In the genomic region with DNA sequence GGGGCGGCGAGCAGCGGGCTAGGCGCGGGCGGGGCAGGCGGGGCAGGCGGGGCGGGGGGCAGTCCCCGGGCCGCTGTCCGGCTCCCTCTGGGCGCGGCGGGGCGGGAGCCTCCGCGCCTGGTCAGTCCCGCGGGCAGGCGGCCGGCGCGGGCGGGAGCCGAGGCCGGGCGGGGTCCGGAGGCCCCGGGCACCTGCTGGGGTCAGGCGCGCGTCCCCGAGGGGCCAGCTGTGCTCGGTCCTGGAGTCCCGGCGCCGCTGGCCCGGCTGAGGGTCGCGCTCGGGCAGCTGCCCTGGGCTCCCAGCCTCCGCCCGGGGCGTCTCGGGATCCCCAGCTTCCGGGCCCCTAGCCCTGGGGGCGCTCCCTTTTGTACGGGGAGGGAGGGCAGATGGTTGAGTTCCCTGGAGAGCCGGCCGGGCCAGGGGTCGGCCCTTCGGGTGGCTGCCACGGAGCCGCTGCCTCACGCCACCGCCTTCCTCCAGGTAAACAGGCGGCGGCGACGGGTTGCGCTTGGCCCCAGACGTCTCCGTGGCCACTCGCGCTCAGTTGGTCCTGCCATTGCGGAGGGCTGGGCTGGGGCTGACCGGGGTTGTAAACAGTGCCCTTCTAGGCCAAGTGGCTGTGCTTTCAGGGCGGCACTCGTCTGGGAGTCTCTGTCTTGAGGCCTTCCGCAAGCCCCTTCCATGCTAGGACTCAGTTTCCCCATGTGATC, we compare ENCODE assay signal across 8 cellular contexts. TPM values are rescaled to one million over a fixed set of nuclear protein-coding genes. Genes with fewer than 3 reads are reported as not detected.
A peak's percentile ranks its signal among the peaks of the same experiment; 100 is the strongest.
DNase-seq lines count a peak whose midpoint lies in the region; ATAC-seq and TF ChIP-seq lines count a peak whose summit lies in the region.

No MANE protein-coding gene starts in this region.

- H3K4me2 ChIP-seq in BLaER1 treated with 17β-estradiol and CSF1 and Interleukin-3, amounts not matched to agents 10 nM and 100 nM = peak overlapping the region; percentile 84 to 98 (median 93)

- H3K4me1 Mint-ChIP-seq in natural killer cell = peaks cover 21 to 30% of the 10 kb centered on the region in 2 donors

- peaks cover 24 to 51% (median 36%) of the 10 kb centered on the region in 10 experiments for H3K4me1 ChIP-seq in BLaER1 treated with 17β-estradiol and CSF1 and Interleukin-3, amounts not matched to agents 10 nM and 100 nM

- peak overlapping the region; percentile 83 to 94 (median 88) for H3K27ac ChIP-seq in BLaER1 treated with 17β-estradiol and CSF1 and Interleukin-3, amounts not matched to agents 10 nM and 100 nM
- H3K27ac ChIP-seq in epithelial cell of prostate = peak overlapping the region; percentile 67

- ATAC-seq in GM19452 (IDR thresholded peaks at IDR 0.05; ENCODE audit: unreplicated experiment) (peak; percentile 25), HG03460 (IDR thresholded peaks at IDR 0.05; ENCODE audit: unreplicated experiment) (peak; percentile 23), natural killer cell (peak; percentile 22 to 27 (median 22))
- ATAC-seq in activated CD4-positive, CD25-positive, alpha-beta regulatory T cell treated with anti-CD3 and anti-CD28 coated beads, Interleukin-2, amount 50 U/mL, for 24 hours = peak; percentile 14 to 22

- peak overlapping the region; percentile 75 to 83 for H3K27ac Mint-ChIP-seq in natural killer cell

- peaks cover 24 to 29% (median 28%) of the 10 kb centered on the region in 11 experiments for H3K36me3 ChIP-seq in BLaER1 treated with 17β-estradiol and CSF1 and Interleukin-3, amounts not matched to agents 10 nM and 100 nM

- peak overlapping the region; percentile 86 to 96 (median 92) for H3K9ac ChIP-seq in BLaER1 treated with 17β-estradiol and CSF1 and Interleukin-3, amounts not matched to agents 10 nM and 100 nM

- H3K4me3 ChIP-seq in BLaER1 treated with 17β-estradiol and CSF1 and Interleukin-3, amounts not matched to agents 10 nM and 100 nM = peak overlapping the region; percentile 85 to 98 (median 97)

- no peaks in the 10 kb centered on the region for H3K27me3 ChIP-seq in BLaER1 treated with 17β-estradiol and CSF1 and Interleukin-3, amounts not matched to agents 10 nM and 100 nM

- intact Hi-C loops in natural killer cell (cut with micrococcal nuclease) = no loop called here
- intact Hi-C loops in posterior vena cava (cut with DNase I) = no loop called here

- H3K36me3 Mint-ChIP-seq in natural killer cell = no peaks in the 10 kb centered on the region

- H3K9me3 ChIP-seq in BLaER1 treated with 17β-estradiol and CSF1 and Interleukin-3, amounts not matched to agents 10 nM and 100 nM (replicated peaks in 1 of 11) = no peaks in the 10 kb centered on the region

- no peak for DNase-seq in epithelial cell of prostate (ENCODE audit: low read depth, low spot score)
- DNase-seq in natural killer cell = peak; percentile 21
- no peak for DNase-seq in COR-L47 (lab: John Stamatoyannopoulos, UW)
- no peak for DNase-seq in posterior vena cava (ENCODE audit: low spot score)

- peaks cover 13 to 15% of the 10 kb centered on the region in 2 donors for H3K27me3 Mint-ChIP-seq in natural killer cell (ENCODE audit: low read depth in 2 of 2)

- no peak for TF ChIP-seq CTCF in natural killer cell (IDR thresholded peaks at IDR 0.05)

- peak overlapping the region; percentile 93 for H3K4me3 Mint-ChIP-seq in natural killer cell

- peaks cover 12 to 49% (median 35%) of the 10 kb centered on the region in 11 experiments; a peak in 19 of 22 replicates for H4K20me1 ChIP-seq in BLaER1 treated with 17β-estradiol and CSF1 and Interleukin-3, amounts not matched to agents 10 nM and 100 nM

- no peaks in the 10 kb centered on the region for H3K9me3 Mint-ChIP-seq in natural killer cell

RNA-seq across cellular contexts. Expression of gene ZBTB34, which starts 0.5 kb away (rescaled TPM):
- 10 to 100 TPM in 2 of 3 donors, 1 to 10 TPM in 1; 8.9 to 13.9 (median 12.0) TPM for total RNA-seq in natural killer cell
- total RNA-seq in posterior vena cava = 1 to 10 TPM; 7.3 to 9.6 TPM

RNA-seq across cellular contexts. Expression of gene RALGPS1, which starts 53.7 kb away (rescaled TPM):
- total RNA-seq in natural killer cell (10 to 100 TPM; 11.9 to 21.2 (median 13.2) TPM), posterior vena cava (1 to 10 TPM; 6.4 to 7.8 TPM)

RNA-seq across cellular contexts. Expression of gene ZBTB43, which starts 56.1 kb away (rescaled TPM):
- total RNA-seq in natural killer cell (10 to 100 TPM; 42.1 to 61.0 (median 57.2) TPM), posterior vena cava (10 to 100 TPM; 15.8 to 18.0 TPM)
